ENCODE assay signal across 14 cellular contexts in the genomic region with DNA sequence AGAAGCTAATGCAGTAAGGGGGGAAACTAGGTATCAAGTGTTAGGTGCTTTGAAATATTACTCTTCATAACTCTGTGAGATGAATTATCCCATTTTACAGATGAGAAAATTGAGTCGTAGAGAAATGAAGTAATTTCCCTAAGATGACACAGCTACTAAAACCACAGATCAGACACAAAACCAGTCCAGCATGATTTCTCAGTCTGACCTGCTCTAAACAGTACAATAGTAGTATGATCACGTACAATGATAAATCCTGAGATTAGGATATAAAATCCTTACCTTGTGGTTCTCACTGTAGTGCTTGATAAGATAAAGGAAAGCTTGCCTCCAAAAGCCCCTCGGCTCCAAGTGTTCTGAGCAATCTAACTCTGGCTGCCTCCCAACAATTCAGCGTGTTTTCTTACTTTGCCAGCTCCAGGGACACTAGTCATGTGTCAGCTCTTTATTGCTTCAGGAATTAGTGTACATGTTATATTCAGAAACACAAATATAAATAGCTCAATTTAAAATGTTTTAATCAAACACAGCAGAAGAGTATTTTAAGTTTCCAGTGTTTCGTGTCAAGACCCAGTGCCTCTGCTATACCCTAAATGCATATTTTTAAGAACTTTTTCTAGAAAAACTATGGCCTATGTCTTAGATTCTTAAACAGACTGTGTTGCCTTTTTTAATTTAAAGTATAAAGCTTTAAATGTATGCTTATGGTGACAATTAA.
DNase-seq lines count a peak whose midpoint lies in the region; ATAC-seq and TF ChIP-seq lines count a peak whose summit lies in the region.
"Had no signal": no experiment of that assay in that cellular context is flagged by ENCODE, and none has a peak within 500 bp of the region (broad histone marks: within the 10 kb centered on the region; RNA-seq: fewer than 3 reads in every experiment).

No MANE protein-coding gene starts in this region.

- no peak overlapping the region for H3K27ac Mint-ChIP-seq in activated T-helper 17 cell treated with anti-CD3 and anti-CD28 coated beads, Interleukin-2, amount 50 U/mL, for 72 hours
- H3K27ac Mint-ChIP-seq: activated CD4-positive, alpha-beta T cell treated with anti-CD3 and anti-CD28 coated beads, Interleukin-2, amount 10 ng/mL, durations not matched to agents 24 days and 14 days; B cell had no signal

- no peaks in the 10 kb centered on the region for H3K36me3 ChIP-seq in right atrium auricular region
- H3K36me3 ChIP-seq in heart left ventricle: no peaks in the 10 kb centered on the region
- no peaks in the 10 kb centered on the region for H3K36me3 ChIP-seq in upper lobe of right lung

- TF ChIP-seq CTCF in right atrium auricular region (IDR thresholded peaks at IDR 0.05) (no peak), heart left ventricle (IDR thresholded peaks at IDR 0.05) (no peak), upper lobe of right lung (IDR thresholded peaks at IDR 0.05) (no peak)

- H3K27ac ChIP-seq in right atrium auricular region: no peak overlapping the region
- no peak overlapping the region for H3K27ac ChIP-seq in heart left ventricle
- H3K27ac ChIP-seq in upper lobe of right lung: no peak overlapping the region
- H3K27ac ChIP-seq: HL-60, SK-N-MC had no signal

- no peak overlapping the region for H3K4me3 ChIP-seq in right atrium auricular region
- no peak overlapping the region for H3K4me3 ChIP-seq in heart left ventricle
- H3K4me3 ChIP-seq in upper lobe of right lung: no peak overlapping the region
- H3K4me3 ChIP-seq: SK-N-MC had no signal

- H3K4me1 Mint-ChIP-seq in activated T-helper 17 cell treated with anti-CD3 and anti-CD28 coated beads, Interleukin-2, amount 50 U/mL, for 72 hours: peaks cover 18% of the 10 kb centered on the region

- no peak overlapping the region for H3K4me3 Mint-ChIP-seq in activated T-helper 17 cell treated with anti-CD3 and anti-CD28 coated beads, Interleukin-2, amount 50 U/mL, for 72 hours
- H3K4me3 Mint-ChIP-seq: activated CD4-positive, alpha-beta T cell treated with anti-CD3 and anti-CD28 coated beads, Interleukin-2, amount 10 ng/mL, durations not matched to agents 24 days and 14 days; B cell had no signal

- TF ChIP-seq POLR2A in heart left ventricle (IDR thresholded peaks at IDR 0.05): no peak

- H3K36me3 Mint-ChIP-seq in activated T-helper 17 cell treated with anti-CD3 and anti-CD28 coated beads, Interleukin-2, amount 50 U/mL, for 72 hours (ENCODE audit: low read depth): peaks cover 19% of the 10 kb centered on the region

- peaks cover 0 to 25% of the 10 kb centered on the region in 2 donors for H3K4me1 ChIP-seq in right atrium auricular region
- H3K4me1 ChIP-seq in heart left ventricle: peaks cover 0 to 31% (median 19%) of the 10 kb centered on the region in 12 donors
- H3K4me1 ChIP-seq in upper lobe of right lung: no peaks in the 10 kb centered on the region

- no peaks in the 10 kb centered on the region for H3K27me3 ChIP-seq in right atrium auricular region
- no peaks in the 10 kb centered on the region for H3K27me3 ChIP-seq in heart left ventricle
- H3K27me3 ChIP-seq in upper lobe of right lung: no peaks in the 10 kb centered on the region

- no peaks in the 10 kb centered on the region for H3K27me3 Mint-ChIP-seq in activated T-helper 17 cell treated with anti-CD3 and anti-CD28 coated beads, Interleukin-2, amount 50 U/mL, for 72 hours
- H3K27me3 Mint-ChIP-seq: activated CD4-positive, alpha-beta T cell treated with anti-CD3 and anti-CD28 coated beads, Interleukin-2, amount 10 ng/mL, durations not matched to agents 24 days and 14 days; B cell had no signal

- no peaks in the 10 kb centered on the region for H3K9me3 Mint-ChIP-seq in activated T-helper 17 cell treated with anti-CD3 and anti-CD28 coated beads, Interleukin-2, amount 50 U/mL, for 72 hours
- H3K9me3 Mint-ChIP-seq: activated CD4-positive, alpha-beta T cell treated with anti-CD3 and anti-CD28 coated beads, Interleukin-2, amount 10 ng/mL, durations not matched to agents 24 days and 14 days had no signal

- DNase-seq in Right ventricle myocardium superior (no peak), right atrium auricular region (ENCODE audit: low spot score) (no peak), heart left ventricle (peak in 2 of 5 donors; percentile 17 to 29), superior temporal gyrus (ENCODE audit: extremely low spot score) (peak; percentile 52), hepatic stellate cell (ENCODE audit: low spot score) (no peak), upper lobe of right lung (no peak)
- DNase-seq: activated CD4-positive, alpha-beta T cell treated with anti-CD3 and anti-CD28 coated beads, Interleukin-2, amount 10 ng/mL, durations not matched to agents 24 days and 14 days; activated gamma-delta T cell treated with Interleukin-2 at 50 U/mL for 16 hours; effector CD8-positive, alpha-beta T cell had no signal

- intact Hi-C loops in Right ventricle myocardium superior (cut with DNase I) (no loop called here), heart left ventricle (cut with DNase I) (no loop called here), upper lobe of right lung (cut with DNase I) (no loop called here)

- WGBS in heart left ventricle, 4 donors: 39 to 48% (median 46%) methylated on average over 5 of the region's 5 CpGs

- ATAC-seq in Right ventricle myocardium superior (ENCODE audit: poor library complexity) (peak; percentile 85), heart left ventricle (peak; percentile 39 to 81 (median 68)), HG03354 (IDR thresholded peaks at IDR 0.05; ENCODE audit: poor library complexity, severe bottlenecking, unreplicated experiment) (no peak), upper lobe of right lung (no peak)
- peak; percentile 40 for ATAC-seq in activated T-helper 17 cell treated with anti-CD3 and anti-CD28 coated beads, Interleukin-2, amount 50 U/mL, for 72 hours (replicated peaks)

- H3K9me3 ChIP-seq in right atrium auricular region: no peaks in the 10 kb centered on the region
- peaks cover 0 to 8% (median 0%) of the 10 kb centered on the region in 12 donors for H3K9me3 ChIP-seq in heart left ventricle
- H3K9me3 ChIP-seq in upper lobe of right lung: no peaks in the 10 kb centered on the region

Comparison
In these comparisons a context has a peak if more than half of its experiments do, and no peak if none do; other contexts are left out.
1. ATAC-seq: peak in Right ventricle myocardium superior (single experiment), activated T-helper 17 cell treated with anti-CD3 and anti-CD28 coated beads, Interleukin-2, amount 50 U/mL, for 72 hours (single experiment) and heart left ventricle (4 of 4); none in HG03354 (single experiment) and upper lobe of right lung (single experiment).